8 cellular contexts compared by ENCODE assay signal in the genomic region with DNA sequence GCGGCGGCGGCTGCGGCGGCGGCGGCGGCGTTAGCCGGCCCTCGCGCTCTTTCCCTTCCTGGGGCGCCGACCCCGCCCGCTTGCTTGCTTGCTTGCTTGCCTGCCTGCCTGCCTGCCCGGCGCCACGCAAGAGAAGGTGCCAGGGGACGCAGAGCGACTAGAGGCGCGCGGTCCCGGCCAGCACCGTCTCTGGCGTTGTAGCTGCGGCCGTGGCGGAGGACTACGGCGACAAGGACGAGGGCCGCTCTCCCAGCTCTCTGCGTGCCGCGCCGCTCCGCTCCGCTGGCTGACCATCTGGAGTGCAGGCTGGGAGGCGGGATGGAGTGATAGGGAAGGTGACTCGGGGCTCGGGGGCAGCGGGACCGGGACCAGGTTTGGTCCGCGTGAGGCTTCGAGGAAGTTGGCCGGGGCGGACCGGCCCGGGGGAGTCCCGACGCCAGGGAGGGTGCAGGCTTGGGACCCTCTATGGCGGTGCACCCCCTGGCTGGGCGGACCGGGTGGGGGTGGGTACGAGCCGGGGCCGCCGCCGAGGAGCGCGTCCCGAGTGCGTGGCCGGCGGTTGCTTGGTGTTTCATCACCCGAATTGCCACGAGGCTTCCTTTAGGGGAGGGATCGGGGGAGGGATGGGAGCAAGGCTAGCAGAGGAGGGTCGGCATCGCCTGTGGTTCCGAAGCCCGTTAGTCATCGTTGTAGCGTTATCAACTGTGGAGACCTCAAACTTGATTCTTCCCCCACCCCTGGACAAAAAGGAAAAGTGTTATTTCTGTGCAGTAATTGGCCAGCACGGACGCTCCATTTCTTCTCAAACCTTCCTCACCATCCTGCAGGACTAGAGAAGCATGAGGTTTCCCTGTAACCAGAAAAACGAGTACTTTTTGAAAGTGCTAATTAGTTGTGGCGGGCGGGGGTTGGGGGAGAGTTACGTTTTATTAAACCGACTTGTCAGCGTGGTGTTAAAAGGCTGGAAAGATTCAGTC. TPM values are rescaled to one million over a fixed set of nuclear protein-coding genes. Genes with fewer than 3 reads are reported as not detected.
DNase-seq lines count a peak whose midpoint lies in the region; ATAC-seq and TF ChIP-seq lines count a peak whose summit lies in the region.

No MANE protein-coding gene starts in this region.

- ATAC-seq in HG03520 (IDR thresholded peaks at IDR 0.05; ENCODE audit: unreplicated experiment) (peak; percentile 41), foreskin keratinocyte (peak; percentile 34)

- H4K8ac ChIP-seq in neuronal stem cell (ENCODE audit: low read depth, low read length), result peak overlapping the region; percentile 23

- peak overlapping the region; percentile 72 to 90 for H3K4me3 ChIP-seq in neuronal stem cell (ENCODE audit: low read length in 2 of 2)
- H3K4me3 ChIP-seq in testis, result peak overlapping the region; percentile 69 to 99

- intact Hi-C loops in testis (cut with DNase I; ENCODE audit: low total_unique reads), result no loop called here

- H2BK15ac ChIP-seq in neuronal stem cell (ENCODE audit: low read length), result peak overlapping the region; percentile 31

- H2AK5ac ChIP-seq in neuronal stem cell (ENCODE audit: low read depth, low read length), result peak overlapping the region; percentile 89

- H3K4ac ChIP-seq in neuronal stem cell (ENCODE audit: low read length), result peak overlapping the region; percentile 90

- peak overlapping the region; percentile 82 for H3K27ac ChIP-seq in foreskin keratinocyte
- H3K27ac ChIP-seq in neuronal stem cell (replicated peaks; ENCODE audit: low read length), result peak overlapping the region; percentile 99
- peak overlapping the region; percentile 97 to 98 for H3K27ac ChIP-seq in testis

- H3K36me3 ChIP-seq in neuronal stem cell (replicated peaks in 1 of 2; ENCODE audit: control insufficient read depth in 2 of 2, insufficient read depth in 2 of 2, low read length in 2 of 2) (peaks cover 0 to 20% of the 10 kb centered on the region in 2 donors), testis (ENCODE audit: low read depth, missing control alignments) (no peaks in the 10 kb centered on the region)

- H3K27me3 ChIP-seq in foreskin keratinocyte, result no peaks in the 10 kb centered on the region
- H3K27me3 ChIP-seq in neuronal stem cell (ENCODE audit: control insufficient read depth in 3 of 3, insufficient read depth in 3 of 3, low read depth in 1 of 3, low read length in 3 of 3), result no peaks in the 10 kb centered on the region
- H3K27me3 ChIP-seq in testis, result no peaks in the 10 kb centered on the region

- peaks cover 15% of the 10 kb centered on the region for H3K79me1 ChIP-seq in neuronal stem cell (ENCODE audit: low read depth, low read length)

- peak overlapping the region; percentile 99 for H3K23ac ChIP-seq in neuronal stem cell (ENCODE audit: low read depth, low read length, poor library complexity)

- no peak for TF ChIP-seq POLR2A in testis (IDR thresholded peaks at IDR 0.05)

- peak overlapping the region; percentile 97 for H2AFZ ChIP-seq in neuronal stem cell (ENCODE audit: low read length)

- peak overlapping the region; percentile 100 for H3K9ac ChIP-seq in neuronal stem cell (ENCODE audit: low read depth, low read length, poor library complexity)

- peak overlapping the region; percentile 97 for H2BK5ac ChIP-seq in neuronal stem cell (ENCODE audit: low read length)

- H3K18ac ChIP-seq in neuronal stem cell (ENCODE audit: low read length), result peak overlapping the region; percentile 99

- H3K4me1 ChIP-seq in foreskin keratinocyte, result peaks cover 4% of the 10 kb centered on the region
- H3K4me1 ChIP-seq in neuronal stem cell (ENCODE audit: control insufficient read depth in 2 of 2, insufficient read depth in 1 of 2, low read depth in 1 of 2, low read length in 2 of 2), result peaks cover 2 to 5% of the 10 kb centered on the region in 2 donors
- peaks cover 5% of the 10 kb centered on the region for H3K4me1 ChIP-seq in testis

- TF ChIP-seq CTCF in foreskin keratinocyte (conservative IDR thresholded peaks at IDR 0.05), result no peak
- no peak for TF ChIP-seq CTCF in testis (IDR thresholded peaks at IDR 0.05)

- H3K9me3 ChIP-seq in neuronal stem cell (replicated peaks in 1 of 2; ENCODE audit: control insufficient read depth in 2 of 2, insufficient read depth in 1 of 2, low read depth in 1 of 2, low read length in 2 of 2) (no peaks in the 10 kb centered on the region), testis (no peaks in the 10 kb centered on the region)

- WGBS in neuronal stem cell (ENCODE audit: extremely low coverage in 2 of 2, insufficient read length in 2 of 2, insufficient replicate concordance in 1 of 2), 2 donors, result no CpG with 5 or more reads among the region's 85 CpGs
- WGBS in testis, 2 donors, result 0 to 1% methylated on average over 28 to 62 of the region's 85 CpGs

- no peak overlapping the region for H2BK12ac ChIP-seq in neuronal stem cell (ENCODE audit: low read length)

- H2BK120ac ChIP-seq in neuronal stem cell (ENCODE audit: low read depth, low read length), result peak overlapping the region; percentile 84

- H4K91ac ChIP-seq in neuronal stem cell (ENCODE audit: low read depth, low read length, poor library complexity), result no peak overlapping the region

- peak overlapping the region; percentile 62 for H3K4me2 ChIP-seq in neuronal stem cell (ENCODE audit: insufficient read depth, low read length, poor library complexity, severe bottlenecking)

- peak; percentile 65 for DNase-seq in CMK (ENCODE audit: low read depth)
- peak; percentile 8 for DNase-seq in GM19240 (ENCODE audit: insufficient read length, low spot score)
- DNase-seq in RPMI8226, result peak; percentile 68
- peak; percentile 45 for DNase-seq in activated gamma-delta T cell treated with Interleukin-2 at 50 U/mL for 16 hours
- DNase-seq in foreskin keratinocyte, result peak in 1 of 2 donors; percentile 57
- no peak for DNase-seq in neuronal stem cell (ENCODE audit: low spot score)
- DNase-seq in testis, result peak; percentile 61

- H3K14ac ChIP-seq in neuronal stem cell (ENCODE audit: low read length), result peak overlapping the region; percentile 100

RNA-seq across cellular contexts. Expression of a gene that starts 0.6 kb away (rescaled TPM):
- 80.6 and 100 TPM in 2 replicates for total RNA-seq in foreskin keratinocyte
- polyA plus RNA-seq in foreskin keratinocyte, result 24.1 and 25.0 TPM in 2 replicates
- 53.2 TPM for polyA plus RNA-seq in neuronal stem cell (2013, experiment 1 of 2)
- polyA plus RNA-seq in neuronal stem cell (2013, experiment 2 of 2), result 54.6 TPM
- 10 to 100 TPM; 43.5 to 46.8 TPM for total RNA-seq in testis
- 47.5 TPM for polyA plus RNA-seq in testis (ENCODE audit: insufficient read depth, low read depth, low replicate concordance)

RNA-seq across cellular contexts. Expression of a gene that starts 14.2 kb away (rescaled TPM):
- total RNA-seq in foreskin keratinocyte, result 0.35 and 0.44 TPM in 2 replicates
- 0.13 and 0.38 TPM in 2 replicates for polyA plus RNA-seq in foreskin keratinocyte
- 0.18 TPM for polyA plus RNA-seq in neuronal stem cell (2013, experiment 1 of 2)
- polyA plus RNA-seq in neuronal stem cell (2013, experiment 2 of 2), result 0.11 TPM
- 10 to 100 TPM in 1 of 2 donors, 1 to 10 TPM in 1; 4.2 to 13.1 TPM for total RNA-seq in testis
- 21.8 TPM for polyA plus RNA-seq in testis (ENCODE audit: insufficient read depth, low read depth, low replicate concordance)

RNA-seq across cellular contexts. Expression of a gene that starts 47.2 kb away (rescaled TPM):
- total RNA-seq in foreskin keratinocyte (20.1 and 20.6 TPM in 2 replicates), testis (10 to 100 TPM; 47.6 to 48.3 TPM)
- polyA plus RNA-seq in foreskin keratinocyte (6.9 and 8.8 TPM in 2 replicates), testis (ENCODE audit: insufficient read depth, low read depth, low replicate concordance) (32.0 TPM)
- 15.8 TPM for polyA plus RNA-seq in neuronal stem cell (2013, experiment 1 of 2)
- polyA plus RNA-seq in neuronal stem cell (2013, experiment 2 of 2), result 15.4 TPM
